ENCODE assay signal across 16 cellular contexts in genomic region chr5:88877826-88878225, GRCh38. TPM values are rescaled to one million over a fixed set of nuclear protein-coding genes. Genes with fewer than 3 reads are reported as not detected.
DNase-seq lines count a peak whose midpoint lies in the region; ATAC-seq and TF ChIP-seq lines count a peak whose summit lies in the region.
"Had no signal": no experiment of that assay in that cellular context is flagged by ENCODE, and none has a peak within 500 bp of the region (broad histone marks: within the 10 kb centered on the region; RNA-seq: fewer than 3 reads in every experiment).

No MANE protein-coding gene starts in this region.

- H3K9me3 ChIP-seq in breast epithelium (no peaks in the 10 kb centered on the region), tibial artery (no peaks in the 10 kb centered on the region)
- H3K9me3 ChIP-seq: testis had no signal

- H3K4me3 Mint-ChIP-seq in MCF 10A (ENCODE audit: unreplicated experiment), result no peak overlapping the region
- H3K4me3 Mint-ChIP-seq: activated CD8-positive, alpha-beta T cell treated with anti-CD3 and anti-CD28 coated beads for 36 hours; GM23338 had no signal

- ATAC-seq in HG02852 (IDR thresholded peaks at IDR 0.05; ENCODE audit: unreplicated experiment), result no peak
- ATAC-seq: activated CD8-positive, alpha-beta T cell treated with anti-CD3 and anti-CD28 coated beads for 36 hours; GM23338 had no signal

- H3K36me3 ChIP-seq in breast epithelium, result no peaks in the 10 kb centered on the region
- no peaks in the 10 kb centered on the region for H3K36me3 ChIP-seq in tibial artery

- H3K27me3 Mint-ChIP-seq in MCF 10A (ENCODE audit: insufficient read depth, unreplicated experiment), result peaks cover 56% of the 10 kb centered on the region

- H3K4me3 ChIP-seq in breast epithelium (peak overlapping the region in 2 of 3 donors; percentile 0 to 10), astrocyte of the spinal cord (ENCODE audit: low read depth, low read length) (no peak overlapping the region), tibial artery (peak overlapping the region; percentile 34 to 60)
- H3K4me3 ChIP-seq: GM23338, PC-9, testis had no signal

- H3K4me1 ChIP-seq in breast epithelium (no peaks in the 10 kb centered on the region), tibial artery (peaks cover 0 to 58% (median 0%) of the 10 kb centered on the region in 4 donors)

- intact Hi-C loops in breast epithelium (cut with DNase I; ENCODE audit: low total_unique reads), result no loop called here
- intact Hi-C loops in MCF 10A (cut with micrococcal nuclease), result loop anchor here (5.0 kb wide), 1 partner anchor 854 kb away; no protein-coding TSS in a partner anchor
- intact Hi-C loops in tibial artery (cut with DNase I; ENCODE audit: low total_unique reads), result no loop called here

- TF ChIP-seq CTCF in breast epithelium (IDR thresholded peaks at IDR 0.05), result no peak
- TF ChIP-seq CTCF in MCF 10A (IDR thresholded peaks at IDR 0.05; ENCODE audit: unreplicated experiment), result no peak
- TF ChIP-seq CTCF in astrocyte of the spinal cord (IDR thresholded peaks at IDR 0.05; ENCODE audit: low read depth, low read length), result no peak
- no peak for TF ChIP-seq CTCF in tibial artery (IDR thresholded peaks at IDR 0.05)

- TF ChIP-seq POLR2A in breast epithelium (IDR thresholded peaks at IDR 0.05), result no peak

- POLR2A ChIA-PET in MCF 10A (lab: Yijun Ruan, JAX), result no interaction called here

- DNase-seq in breast epithelium (ENCODE audit: low spot score in 2 of 2) (no peak), MCF 10A (ENCODE audit: unreplicated experiment) (no peak), astrocyte of the spinal cord (ENCODE audit: low read depth, low spot score) (peak; percentile 36), tibial artery (no peak), NCI-H2107 treated with DMSO at 0.1 percent for 48 hours (lab: John Stamatoyannopoulos, UW; ENCODE audit: unreplicated experiment) (no peak)
- no peak for DNase-seq in effector CD4-positive, alpha-beta T cell
- DNase-seq: activated CD8-positive, alpha-beta T cell treated with anti-CD3 and anti-CD28 coated beads for 36 hours; activated gamma-delta T cell; DMS 273 treated with DMSO at 0.1 percent for 48 hours; mammary epithelial cell; PC-9; T1000; testis had no signal

- H3K36me3 Mint-ChIP-seq in MCF 10A (ENCODE audit: insufficient read depth, unreplicated experiment), result no peaks in the 10 kb centered on the region

- no peaks in the 10 kb centered on the region for H3K9me3 Mint-ChIP-seq in MCF 10A (ENCODE audit: unreplicated experiment)
- H3K9me3 Mint-ChIP-seq: activated CD8-positive, alpha-beta T cell treated with anti-CD3 and anti-CD28 coated beads for 36 hours; GM23338 had no signal

- CTCF ChIA-PET in MCF 10A (lab: Yijun Ruan, JAX), result interaction anchor here (1.2 kb wide), 1 partner anchor 148 kb away, joined by 3 read pairs; no protein-coding TSS in a partner anchor

- no TSS peak for BruUV-seq in MCF 10A (replicated peaks; lab: Mats Ljungman, UMichigan)

- H3K27me3 ChIP-seq in breast epithelium (no peaks in the 10 kb centered on the region), layer of hippocampus (ENCODE audit: control insufficient read depth, insufficient read depth, low read length) (no peaks in the 10 kb centered on the region), tibial artery (no peaks in the 10 kb centered on the region)
- H3K27me3 ChIP-seq: testis had no signal

- H3K27ac ChIP-seq in breast epithelium (peak overlapping the region in 1 of 2 donors; percentile 46), layer of hippocampus (ENCODE audit: low read depth, low read length) (peak overlapping the region; percentile 23), tibial artery (peak overlapping the region; percentile 93 to 97)
- H3K27ac ChIP-seq: PC-9, testis had no signal

- no peak overlapping the region for H3K27ac Mint-ChIP-seq in MCF 10A (ENCODE audit: low read depth, unreplicated experiment)
- H3K27ac Mint-ChIP-seq: activated CD8-positive, alpha-beta T cell treated with anti-CD3 and anti-CD28 coated beads for 36 hours; GM23338 had no signal

- in situ Hi-C loops in astrocyte of the spinal cord (cut with HindIII; ENCODE audit: low sequenced_read_pairs), result no loop called here

- no peaks in the 10 kb centered on the region for H3K4me1 Mint-ChIP-seq in MCF 10A (ENCODE audit: insufficient read depth, unreplicated experiment)

RNA-seq across cellular contexts. Expression of gene MEF2C, which starts 5.2 kb away (rescaled TPM):
- total RNA-seq in breast epithelium, result 10 to 100 TPM; 27.4 to 41.8 (median 32.1) TPM
- total RNA-seq in MCF 10A (2022), result 0.05 and 0.07 TPM in 2 replicates

Comparison
In these comparisons a context has a peak if more than half of its experiments do, and no peak if none do; other contexts are left out.
1. RNA of gene MEF2C, which starts 5.2 kb away (total RNA-seq): 27.4 to 41.8 TPM in breast epithelium; 0.05 to 0.07 TPM in MCF 10A; every median in the first group is over 10 times any median in the second.